In the genomic region with DNA sequence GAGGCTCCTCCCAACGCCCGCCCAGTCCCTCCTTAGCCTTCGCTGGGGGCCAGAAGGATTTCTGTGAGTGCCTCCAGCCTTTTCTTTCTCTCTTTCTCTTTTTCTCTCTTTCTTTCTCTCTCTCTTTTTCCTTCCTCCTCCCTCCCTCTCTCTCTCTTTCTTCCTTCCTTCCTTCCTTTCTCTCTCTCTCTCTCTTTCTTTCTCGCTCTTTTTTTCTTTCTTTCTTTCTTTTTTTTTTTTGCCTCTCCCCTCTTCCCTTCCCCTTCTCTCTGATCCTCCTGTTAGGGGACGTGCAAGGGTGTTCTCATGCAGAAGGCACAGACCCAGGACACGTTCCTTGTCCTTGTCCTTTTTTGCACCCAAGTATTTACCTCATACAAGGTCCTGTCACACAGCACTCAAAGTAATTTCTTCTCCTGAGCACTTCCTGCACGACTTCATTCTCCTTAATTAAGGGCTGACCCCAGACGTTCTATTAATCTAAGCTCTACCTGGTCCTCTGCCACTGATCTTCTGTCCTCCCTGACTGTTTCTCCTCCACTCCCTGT, we compare ENCODE assay signal across 1 cellular context.
TF ChIP-seq lines count a peak whose summit lies in the region.

No MANE protein-coding gene starts in this region.

TF ChIP-seq in GM23338, 12 proteins besides CTCF, POLR2A, EP300 and RAD21 (continued from another document):
- TF ChIP-seq, protein P1, sequence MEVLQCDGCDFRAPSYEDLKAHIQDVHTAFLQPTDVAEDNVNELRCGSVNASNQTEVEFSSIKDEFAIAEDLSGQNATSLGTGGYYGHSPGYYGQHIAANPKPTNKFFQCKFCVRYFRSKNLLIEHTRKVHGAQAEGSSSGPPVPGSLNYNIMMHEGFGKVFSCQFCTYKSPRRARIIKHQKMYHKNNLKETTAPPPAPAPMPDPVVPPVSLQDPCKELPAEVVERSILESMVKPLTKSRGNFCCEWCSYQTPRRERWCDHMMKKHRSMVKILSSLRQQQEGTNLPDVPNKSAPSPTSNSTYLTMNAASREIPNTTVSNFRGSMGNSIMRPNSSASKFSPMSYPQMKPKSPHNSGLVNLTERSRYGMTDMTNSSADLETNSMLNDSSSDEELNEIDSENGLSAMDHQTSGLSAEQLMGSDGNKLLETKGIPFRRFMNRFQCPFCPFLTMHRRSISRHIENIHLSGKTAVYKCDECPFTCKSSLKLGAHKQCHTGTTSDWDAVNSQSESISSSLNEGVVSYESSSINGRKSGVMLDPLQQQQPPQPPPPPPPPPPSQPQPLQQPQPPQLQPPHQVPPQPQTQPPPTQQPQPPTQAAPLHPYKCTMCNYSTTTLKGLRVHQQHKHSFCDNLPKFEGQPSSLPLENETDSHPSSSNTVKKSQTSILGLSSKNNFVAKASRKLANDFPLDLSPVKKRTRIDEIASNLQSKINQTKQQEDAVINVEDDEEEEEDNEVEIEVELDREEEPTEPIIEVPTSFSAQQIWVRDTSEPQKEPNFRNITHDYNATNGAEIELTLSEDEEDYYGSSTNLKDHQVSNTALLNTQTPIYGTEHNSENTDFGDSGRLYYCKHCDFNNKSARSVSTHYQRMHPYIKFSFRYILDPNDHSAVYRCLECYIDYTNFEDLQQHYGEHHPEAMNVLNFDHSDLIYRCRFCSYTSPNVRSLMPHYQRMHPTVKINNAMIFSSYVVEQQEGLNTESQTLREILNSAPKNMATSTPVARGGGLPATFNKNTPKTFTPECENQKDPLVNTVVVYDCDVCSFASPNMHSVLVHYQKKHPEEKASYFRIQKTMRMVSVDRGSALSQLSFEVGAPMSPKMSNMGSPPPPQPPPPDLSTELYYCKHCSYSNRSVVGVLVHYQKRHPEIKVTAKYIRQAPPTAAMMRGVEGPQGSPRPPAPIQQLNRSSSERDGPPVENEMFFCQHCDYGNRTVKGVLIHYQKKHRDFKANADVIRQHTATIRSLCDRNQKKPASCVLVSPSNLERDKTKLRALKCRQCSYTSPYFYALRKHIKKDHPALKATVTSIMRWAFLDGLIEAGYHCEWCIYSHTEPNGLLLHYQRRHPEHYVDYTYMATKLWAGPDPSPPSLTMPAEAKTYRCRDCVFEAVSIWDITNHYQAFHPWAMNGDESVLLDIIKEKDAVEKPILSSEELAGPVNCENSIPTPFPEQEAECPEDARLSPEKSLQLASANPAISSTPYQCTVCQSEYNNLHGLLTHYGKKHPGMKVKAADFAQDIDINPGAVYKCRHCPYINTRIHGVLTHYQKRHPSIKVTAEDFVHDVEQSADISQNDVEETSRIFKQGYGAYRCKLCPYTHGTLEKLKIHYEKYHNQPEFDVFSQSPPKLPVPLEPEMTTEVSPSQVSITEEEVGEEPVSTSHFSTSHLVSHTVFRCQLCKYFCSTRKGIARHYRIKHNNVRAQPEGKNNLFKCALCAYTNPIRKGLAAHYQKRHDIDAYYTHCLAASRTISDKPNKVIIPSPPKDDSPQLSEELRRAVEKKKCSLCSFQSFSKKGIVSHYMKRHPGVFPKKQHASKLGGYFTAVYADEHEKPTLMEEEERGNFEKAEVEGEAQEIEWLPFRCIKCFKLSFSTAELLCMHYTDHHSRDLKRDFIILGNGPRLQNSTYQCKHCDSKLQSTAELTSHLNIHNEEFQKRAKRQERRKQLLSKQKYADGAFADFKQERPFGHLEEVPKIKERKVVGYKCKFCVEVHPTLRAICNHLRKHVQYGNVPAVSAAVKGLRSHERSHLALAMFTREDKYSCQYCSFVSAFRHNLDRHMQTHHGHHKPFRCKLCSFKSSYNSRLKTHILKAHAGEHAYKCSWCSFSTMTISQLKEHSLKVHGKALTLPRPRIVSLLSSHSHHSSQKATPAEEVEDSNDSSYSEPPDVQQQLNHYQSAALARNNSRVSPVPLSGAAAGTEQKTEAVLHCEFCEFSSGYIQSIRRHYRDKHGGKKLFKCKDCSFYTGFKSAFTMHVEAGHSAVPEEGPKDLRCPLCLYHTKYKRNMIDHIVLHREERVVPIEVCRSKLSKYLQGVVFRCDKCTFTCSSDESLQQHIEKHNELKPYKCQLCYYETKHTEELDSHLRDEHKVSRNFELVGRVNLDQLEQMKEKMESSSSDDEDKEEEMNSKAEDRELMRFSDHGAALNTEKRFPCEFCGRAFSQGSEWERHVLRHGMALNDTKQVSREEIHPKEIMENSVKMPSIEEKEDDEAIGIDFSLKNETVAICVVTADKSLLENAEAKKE (CRISPR knock-in tag; IDR thresholded peaks at IDR 0.05) = no peak
- TF ChIP-seq, protein P2, sequence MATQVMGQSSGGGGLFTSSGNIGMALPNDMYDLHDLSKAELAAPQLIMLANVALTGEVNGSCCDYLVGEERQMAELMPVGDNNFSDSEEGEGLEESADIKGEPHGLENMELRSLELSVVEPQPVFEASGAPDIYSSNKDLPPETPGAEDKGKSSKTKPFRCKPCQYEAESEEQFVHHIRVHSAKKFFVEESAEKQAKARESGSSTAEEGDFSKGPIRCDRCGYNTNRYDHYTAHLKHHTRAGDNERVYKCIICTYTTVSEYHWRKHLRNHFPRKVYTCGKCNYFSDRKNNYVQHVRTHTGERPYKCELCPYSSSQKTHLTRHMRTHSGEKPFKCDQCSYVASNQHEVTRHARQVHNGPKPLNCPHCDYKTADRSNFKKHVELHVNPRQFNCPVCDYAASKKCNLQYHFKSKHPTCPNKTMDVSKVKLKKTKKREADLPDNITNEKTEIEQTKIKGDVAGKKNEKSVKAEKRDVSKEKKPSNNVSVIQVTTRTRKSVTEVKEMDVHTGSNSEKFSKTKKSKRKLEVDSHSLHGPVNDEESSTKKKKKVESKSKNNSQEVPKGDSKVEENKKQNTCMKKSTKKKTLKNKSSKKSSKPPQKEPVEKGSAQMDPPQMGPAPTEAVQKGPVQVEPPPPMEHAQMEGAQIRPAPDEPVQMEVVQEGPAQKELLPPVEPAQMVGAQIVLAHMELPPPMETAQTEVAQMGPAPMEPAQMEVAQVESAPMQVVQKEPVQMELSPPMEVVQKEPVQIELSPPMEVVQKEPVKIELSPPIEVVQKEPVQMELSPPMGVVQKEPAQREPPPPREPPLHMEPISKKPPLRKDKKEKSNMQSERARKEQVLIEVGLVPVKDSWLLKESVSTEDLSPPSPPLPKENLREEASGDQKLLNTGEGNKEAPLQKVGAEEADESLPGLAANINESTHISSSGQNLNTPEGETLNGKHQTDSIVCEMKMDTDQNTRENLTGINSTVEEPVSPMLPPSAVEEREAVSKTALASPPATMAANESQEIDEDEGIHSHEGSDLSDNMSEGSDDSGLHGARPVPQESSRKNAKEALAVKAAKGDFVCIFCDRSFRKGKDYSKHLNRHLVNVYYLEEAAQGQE (IDR thresholded peaks at IDR 0.05; ENCODE audit: unreplicated experiment) = no peak
- TF ChIP-seq JUNB (IDR thresholded peaks at IDR 0.05; ENCODE audit: unreplicated experiment) = no peak
